18 cellular contexts compared by ENCODE assay signal in genomic region chr20:54468082-54468481, GRCh38. TPM values are rescaled to one million over a fixed set of nuclear protein-coding genes. Genes with fewer than 3 reads are reported as not detected.
"Had no signal": no experiment of that assay in that cellular context is flagged by ENCODE, and none has a peak within 500 bp of the region (broad histone marks: within the 10 kb centered on the region; RNA-seq: fewer than 3 reads in every experiment).

No MANE protein-coding gene starts in this region.

- DNase-seq: activated CD4-positive, alpha-beta T cell treated with anti-CD3 and anti-CD28 coated beads, Interleukin-2, amount 10 ng/mL, durations not matched to agents 7 days and 5 days; activated gamma-delta T cell treated with Interleukin-2 at 50 U/mL for 16 hours; activated naive CD8-positive, alpha-beta T cell treated with anti-CD3 and anti-CD28 coated beads, Interleukin-2, amount 10 ng/mL, durations not matched to agents 7 days and 5 days; brain microvascular endothelial cell; cortex of kidney; effector CD4-positive, alpha-beta T cell; foreskin keratinocyte; glutamatergic neuron; immature natural killer cell; lower lobe of right lung; stimulated activated CD4-positive, alpha-beta T cell treated with anti-CD3 and anti-CD28 coated beads, Interleukin-2, amount 100 ng/mL, for 24 hours; stomach; T-helper 9 cell; testis; upper lobe of left lung had no signal

- H3K36me3 Mint-ChIP-seq: activated naive CD8-positive, alpha-beta T cell treated with anti-CD3 and anti-CD28 coated beads, Interleukin-2, amount 10 ng/mL, durations not matched to agents 7 days and 5 days; immature natural killer cell had no signal

- H3K4me1 Mint-ChIP-seq: activated CD4-positive, alpha-beta T cell treated with anti-CD3 and anti-CD28 coated beads, Interleukin-2, amount 10 ng/mL, durations not matched to agents 7 days and 5 days; activated naive CD8-positive, alpha-beta T cell treated with anti-CD3 and anti-CD28 coated beads, Interleukin-2, amount 10 ng/mL, durations not matched to agents 7 days and 5 days; immature natural killer cell; neural crest cell had no signal

- H3K4me3 Mint-ChIP-seq: activated CD4-positive, alpha-beta T cell treated with anti-CD3 and anti-CD28 coated beads, Interleukin-2, amount 10 ng/mL, durations not matched to agents 7 days and 5 days; activated naive CD8-positive, alpha-beta T cell treated with anti-CD3 and anti-CD28 coated beads, Interleukin-2, amount 10 ng/mL, durations not matched to agents 7 days and 5 days; immature natural killer cell; neural crest cell had no signal

- H3K4me3 ChIP-seq: esophagus muscularis mucosa, lower lobe of right lung, stomach, testis, upper lobe of left lung had no signal

- H3K36me3 ChIP-seq: brain microvascular endothelial cell, esophagus muscularis mucosa, lower lobe of right lung, stomach, upper lobe of left lung had no signal

- ATAC-seq: foreskin keratinocyte, lower lobe of right lung, sciatic nerve had no signal

- H3K27me3 ChIP-seq: brain microvascular endothelial cell, esophagus muscularis mucosa, foreskin keratinocyte, stomach, testis, upper lobe of left lung had no signal

- H3K9me3 Mint-ChIP-seq: activated CD4-positive, alpha-beta T cell treated with anti-CD3 and anti-CD28 coated beads, Interleukin-2, amount 10 ng/mL, durations not matched to agents 7 days and 5 days; activated naive CD8-positive, alpha-beta T cell treated with anti-CD3 and anti-CD28 coated beads, Interleukin-2, amount 10 ng/mL, durations not matched to agents 7 days and 5 days; neural crest cell had no signal

- H3K27ac Mint-ChIP-seq: activated CD4-positive, alpha-beta T cell treated with anti-CD3 and anti-CD28 coated beads, Interleukin-2, amount 10 ng/mL, durations not matched to agents 7 days and 5 days; activated naive CD8-positive, alpha-beta T cell treated with anti-CD3 and anti-CD28 coated beads, Interleukin-2, amount 10 ng/mL, durations not matched to agents 7 days and 5 days; immature natural killer cell had no signal

- H3K9me3 ChIP-seq: esophagus muscularis mucosa, lower lobe of right lung, stomach, testis, upper lobe of left lung had no signal

RNA-seq across cellular contexts. Expression of gene DOK5, which starts 7.3 kb away (rescaled TPM):
- total RNA-seq: activated CD4-positive, alpha-beta T cell treated with anti-CD3 and anti-CD28 coated beads, Interleukin-2, amount 10 ng/mL, durations not matched to agents 7 days and 5 days; activated naive CD8-positive, alpha-beta T cell treated with anti-CD3 and anti-CD28 coated beads, Interleukin-2, amount 10 ng/mL, durations not matched to agents 7 days and 5 days; foreskin keratinocyte had no signal
